In genomic region chr15:84891339-84891738, GRCh38 we compare ENCODE assay signal across 37 cellular contexts. TPM values are rescaled to one million over a fixed set of nuclear protein-coding genes. Genes with fewer than 3 reads are reported as not detected.
"Had no signal": no experiment of that assay in that cellular context is flagged by ENCODE, and none has a peak within 500 bp of the region (broad histone marks: within the 10 kb centered on the region; RNA-seq: fewer than 3 reads in every experiment).

No MANE protein-coding gene starts in this region.

- H3K4me1 Mint-ChIP-seq: activated B cell treated with CpG ODN at 0.5 μM for 24 hours; activated CD4-positive, alpha-beta memory T cell treated with anti-CD3 and anti-CD28 coated beads, Interleukin-2, amount 10 ng/mL, durations not matched to agents 7 days and 5 days; activated CD4-positive, alpha-beta T cell treated with anti-CD3 and anti-CD28 coated beads, Interleukin-2, amount 10 ng/mL, durations not matched to agents 24 days and 14 days; activated CD8-positive, alpha-beta memory T cell treated with anti-CD3 and anti-CD28 coated beads, Interleukin-2, amount 10 ng/mL, durations not matched to agents 7 days and 5 days; activated naive CD4-positive, alpha-beta T cell treated with anti-CD3 and anti-CD28 coated beads, Interleukin-2, amount 10 ng/mL, durations not matched to agents 7 days and 5 days; activated naive CD4-positive, alpha-beta T cell treated with anti-CD3 and anti-CD28 coated beads, Interleukin-2, amount 50 U/mL, for 24 hours; activated naive CD8-positive, alpha-beta T cell treated with anti-CD3 and anti-CD28 coated beads, Interleukin-2, amount 10 ng/mL, durations not matched to agents 7 days and 5 days; activated naive CD8-positive, alpha-beta T cell treated with anti-CD3 and anti-CD28 coated beads, Interleukin-2, amount 50 U/mL, for 24 hours; brain; central memory CD8-positive, alpha-beta T cell had no signal

- H3K36me3 Mint-ChIP-seq: activated CD8-positive, alpha-beta memory T cell treated with anti-CD3 and anti-CD28 coated beads, Interleukin-2, amount 10 ng/mL, durations not matched to agents 7 days and 5 days; activated naive CD4-positive, alpha-beta T cell treated with anti-CD3 and anti-CD28 coated beads, Interleukin-2, amount 10 ng/mL, durations not matched to agents 7 days and 5 days; activated naive CD4-positive, alpha-beta T cell treated with anti-CD3 and anti-CD28 coated beads, Interleukin-2, amount 50 U/mL, for 24 hours; activated naive CD8-positive, alpha-beta T cell; activated naive CD8-positive, alpha-beta T cell treated with anti-CD3 and anti-CD28 coated beads, Interleukin-2, amount 10 ng/mL, durations not matched to agents 7 days and 5 days; brain had no signal

- H3K9me3 Mint-ChIP-seq: activated B cell treated with CpG ODN at 0.5 μM for 24 hours; activated CD4-positive, alpha-beta memory T cell treated with anti-CD3 and anti-CD28 coated beads, Interleukin-2, amount 10 ng/mL, durations not matched to agents 7 days and 5 days; activated CD4-positive, alpha-beta T cell treated with anti-CD3 and anti-CD28 coated beads, Interleukin-2, amount 10 ng/mL, durations not matched to agents 24 days and 14 days; activated naive CD4-positive, alpha-beta T cell treated with anti-CD3 and anti-CD28 coated beads, Interleukin-2, amount 10 ng/mL, durations not matched to agents 7 days and 5 days; activated naive CD4-positive, alpha-beta T cell treated with anti-CD3 and anti-CD28 coated beads, Interleukin-2, amount 50 U/mL, for 24 hours; activated naive CD8-positive, alpha-beta T cell treated with anti-CD3 and anti-CD28 coated beads, Interleukin-2, amount 10 ng/mL, durations not matched to agents 7 days and 5 days; activated naive CD8-positive, alpha-beta T cell treated with anti-CD3 and anti-CD28 coated beads, Interleukin-2, amount 50 U/mL, for 24 hours; activated T-cell treated with anti-CD3 and anti-CD28 coated beads, Interleukin-2, amount 50 U/mL, for 24 hours; activated T-helper 2 cell treated with anti-CD3 and anti-CD28 coated beads, Interferon-gamma antibody, Interleukin-2, Interleukin-4, amounts not matched to agents 10 μg/mL and 5 μg/mL and 100 μg/mL, durations not matched to agents 14 hours and 24 hours and 36 hours; central memory CD8-positive, alpha-beta T cell; T-helper 1 cell treated with Interleukin-12 subunit alpha and Interleukin-12 subunit beta and Interleukin-4 antibody, amounts not matched to agents 30 μg/mL and 1 μg/mL, for 36 hours; T-helper 2 cell treated with Interferon-gamma antibody and Interleukin-4, amounts not matched to agents 5 μg/mL and 100 μg/mL, for 36 hours had no signal

- DNase-seq: activated B cell treated with CpG ODN at 0.5 μM for 24 hours; activated CD4-positive, alpha-beta memory T cell treated with anti-CD3 and anti-CD28 coated beads, Interleukin-2, amount 10 ng/mL, durations not matched to agents 7 days and 5 days; activated CD4-positive, alpha-beta T cell treated with anti-CD3 and anti-CD28 coated beads for 4 hours; activated CD4-positive, alpha-beta T cell treated with anti-CD3 and anti-CD28 coated beads, Interleukin-2, amount 10 ng/mL, durations not matched to agents 24 days and 14 days; activated CD4-positive, alpha-beta T cell treated with anti-CD3 and anti-CD28 coated beads, Interleukin-2, amount 50 U/mL, for 1 hour; activated CD4-positive, alpha-beta T cell treated with anti-CD3 and anti-CD28 coated beads, Interleukin-2, amount 50 U/mL, for 4 hours; activated CD4-positive, CD25-positive, alpha-beta regulatory T cell treated with anti-CD3 and anti-CD28 coated beads, Interleukin-2, amount 50 U/mL, for 72 hours; activated CD8-positive, alpha-beta memory T cell treated with anti-CD3 and anti-CD28 coated beads for 24 hours; activated CD8-positive, alpha-beta memory T cell treated with anti-CD3 and anti-CD28 coated beads, Interleukin-2, amount 10 ng/mL, durations not matched to agents 7 days and 5 days; activated CD8-positive, alpha-beta memory T cell treated with anti-CD3 and anti-CD28 coated beads, Interleukin-2, amount 50 U/mL, for 48 hours; activated CD8-positive, alpha-beta T cell treated with anti-CD3 and anti-CD28 coated beads, Interleukin-2, amount 10 ng/mL, durations not matched to agents 7 days and 5 days; activated effector memory CD4-positive, alpha-beta T cell treated with Interleukin-2 at 50 U/mL for 16 hours; activated gamma-delta T cell; activated naive CD4-positive, alpha-beta T cell treated with anti-CD3 and anti-CD28 coated beads, Interleukin-2, amount 10 ng/mL, durations not matched to agents 7 days and 5 days; activated naive CD4-positive, alpha-beta T cell treated with Interleukin-2 at 50 U/mL for 16 hours; activated naive CD8-positive, alpha-beta T cell treated with anti-CD3 and anti-CD28 coated beads, Interleukin-2, amount 10 ng/mL, durations not matched to agents 7 days and 5 days; activated naive CD8-positive, alpha-beta T cell treated with anti-CD3 and anti-CD28 coated beads, Interleukin-2, amount 50 U/mL, for 24 hours; activated T-cell treated with anti-CD3 and anti-CD28 coated beads, Interleukin-2, amount 50 U/mL, for 24 hours; activated T-cell treated with anti-CD3 and anti-CD28 coated beads, Interleukin-2, amount 50 U/mL, for 48 hours; amygdala; anterior cingulate cortex; caudate nucleus; cerebellar nuclear complex; T-helper 1 cell; T-helper 2 cell; T-helper 9 cell had no signal

- H3K27ac Mint-ChIP-seq: activated B cell treated with CpG ODN at 0.5 μM for 24 hours; activated CD4-positive, alpha-beta memory T cell treated with anti-CD3 and anti-CD28 coated beads, Interleukin-2, amount 10 ng/mL, durations not matched to agents 7 days and 5 days; activated CD4-positive, alpha-beta T cell treated with anti-CD3 and anti-CD28 coated beads, Interleukin-2, amount 10 ng/mL, durations not matched to agents 24 days and 14 days; activated CD8-positive, alpha-beta memory T cell treated with anti-CD3 and anti-CD28 coated beads, Interleukin-2, amount 10 ng/mL, durations not matched to agents 7 days and 5 days; activated CD8-positive, alpha-beta T cell treated with anti-CD3 and anti-CD28 coated beads, Interleukin-2, amount 10 ng/mL, durations not matched to agents 7 days and 5 days; activated naive CD4-positive, alpha-beta T cell treated with anti-CD3 and anti-CD28 coated beads, Interleukin-2, amount 10 ng/mL, durations not matched to agents 7 days and 5 days; activated naive CD4-positive, alpha-beta T cell treated with anti-CD3 and anti-CD28 coated beads, Interleukin-2, amount 50 U/mL, for 24 hours; activated naive CD8-positive, alpha-beta T cell; activated naive CD8-positive, alpha-beta T cell treated with anti-CD3 and anti-CD28 coated beads, Interleukin-2, amount 10 ng/mL, durations not matched to agents 7 days and 5 days; activated naive CD8-positive, alpha-beta T cell treated with anti-CD3 and anti-CD28 coated beads, Interleukin-2, amount 50 U/mL, for 24 hours; activated T-cell treated with anti-CD3 and anti-CD28 coated beads, Interleukin-2, amount 50 U/mL, for 24 hours; activated T-helper 2 cell treated with anti-CD3 and anti-CD28 coated beads, Interferon-gamma antibody, Interleukin-2, Interleukin-4, amounts not matched to agents 10 μg/mL and 5 μg/mL and 100 μg/mL, durations not matched to agents 14 hours and 24 hours and 36 hours; brain; T-helper 1 cell treated with Interleukin-12 subunit alpha and Interleukin-12 subunit beta and Interleukin-4 antibody, amounts not matched to agents 30 μg/mL and 1 μg/mL, for 36 hours; T-helper 2 cell treated with Interferon-gamma antibody and Interleukin-4, amounts not matched to agents 5 μg/mL and 100 μg/mL, for 36 hours had no signal

- H3K4me3 Mint-ChIP-seq: activated B cell treated with CpG ODN at 0.5 μM for 24 hours; activated CD4-positive, alpha-beta memory T cell treated with anti-CD3 and anti-CD28 coated beads, Interleukin-2, amount 10 ng/mL, durations not matched to agents 7 days and 5 days; activated CD4-positive, alpha-beta T cell treated with anti-CD3 and anti-CD28 coated beads, Interleukin-2, amount 10 ng/mL, durations not matched to agents 24 days and 14 days; activated CD8-positive, alpha-beta memory T cell treated with anti-CD3 and anti-CD28 coated beads, Interleukin-2, amount 10 ng/mL, durations not matched to agents 7 days and 5 days; activated CD8-positive, alpha-beta T cell treated with anti-CD3 and anti-CD28 coated beads, Interleukin-2, amount 10 ng/mL, durations not matched to agents 7 days and 5 days; activated naive CD4-positive, alpha-beta T cell treated with anti-CD3 and anti-CD28 coated beads, Interleukin-2, amount 10 ng/mL, durations not matched to agents 7 days and 5 days; activated naive CD4-positive, alpha-beta T cell treated with anti-CD3 and anti-CD28 coated beads, Interleukin-2, amount 50 U/mL, for 24 hours; activated naive CD8-positive, alpha-beta T cell; activated naive CD8-positive, alpha-beta T cell treated with anti-CD3 and anti-CD28 coated beads, Interleukin-2, amount 10 ng/mL, durations not matched to agents 7 days and 5 days; activated naive CD8-positive, alpha-beta T cell treated with anti-CD3 and anti-CD28 coated beads, Interleukin-2, amount 50 U/mL, for 24 hours; activated T-cell treated with anti-CD3 and anti-CD28 coated beads, Interleukin-2, amount 50 U/mL, for 24 hours; brain; central memory CD8-positive, alpha-beta T cell; T-helper 1 cell treated with Interleukin-12 subunit alpha and Interleukin-12 subunit beta and Interleukin-4 antibody, amounts not matched to agents 30 μg/mL and 1 μg/mL, for 36 hours; T-helper 2 cell treated with Interferon-gamma antibody and Interleukin-4, amounts not matched to agents 5 μg/mL and 100 μg/mL, for 36 hours had no signal

- ATAC-seq: activated CD8-positive, alpha-beta memory T cell treated with anti-CD3 and anti-CD28 coated beads, Interleukin-2, amount 10 ng/mL, durations not matched to agents 7 days and 5 days; activated CD8-positive, alpha-beta T cell treated with anti-CD3 and anti-CD28 coated beads, Interleukin-2, amount 10 ng/mL, durations not matched to agents 7 days and 5 days; activated naive CD8-positive, alpha-beta T cell treated with anti-CD3 and anti-CD28 coated beads, Interleukin-2, amount 50 U/mL, for 24 hours had no signal

- H3K27me3 Mint-ChIP-seq: brain had no signal

- H3K4me3 ChIP-seq: ascending aorta, cardiac muscle cell had no signal

- H3K9me3 ChIP-seq: ascending aorta had no signal

- H3K36me3 ChIP-seq: ascending aorta, cardiac muscle cell had no signal

- H3K4me1 ChIP-seq: ascending aorta had no signal

- H3K27me3 ChIP-seq: ascending aorta, cardiac muscle cell had no signal

- H3K27ac ChIP-seq: ascending aorta, cardiac muscle cell, VCaP had no signal

RNA-seq across cellular contexts. Expression of gene SLC28A1, which starts 6.9 kb away (rescaled TPM):
- total RNA-seq: activated B cell treated with CpG ODN at 0.5 μM for 24 hours; activated CD4-positive, alpha-beta memory T cell treated with anti-CD3 and anti-CD28 coated beads, Interleukin-2, amount 10 ng/mL, durations not matched to agents 7 days and 5 days; activated CD4-positive, alpha-beta T cell treated with anti-CD3 and anti-CD28 coated beads, Interleukin-2, amount 10 ng/mL, durations not matched to agents 24 days and 14 days; activated CD8-positive, alpha-beta memory T cell treated with anti-CD3 and anti-CD28 coated beads, Interleukin-2, amount 10 ng/mL, durations not matched to agents 7 days and 5 days; activated CD8-positive, alpha-beta T cell treated with anti-CD3 and anti-CD28 coated beads, Interleukin-2, amount 10 ng/mL, durations not matched to agents 7 days and 5 days; activated naive CD8-positive, alpha-beta T cell treated with anti-CD3 and anti-CD28 coated beads, Interleukin-2, amount 10 ng/mL, durations not matched to agents 7 days and 5 days; activated T-helper 2 cell treated with anti-CD3 and anti-CD28 coated beads, Interferon-gamma antibody, Interleukin-2, Interleukin-4, amounts not matched to agents 10 μg/mL and 5 μg/mL and 100 μg/mL, durations not matched to agents 14 hours and 24 hours and 36 hours; ascending aorta; bronchial epithelial cell had no signal
